8 cellular contexts compared by ENCODE assay signal in genomic region chr20:47501483-47502270, GRCh38. TPM values are rescaled to one million over a fixed set of nuclear protein-coding genes. Genes with fewer than 3 reads are reported as not detected.
DNase-seq lines count a peak whose midpoint lies in the region; ATAC-seq and FAIRE-seq lines count a peak whose summit lies in the region.

Gene NCOA3 (plus strand): TSS chr20:47501887. CDS start chr20:47622248, 120,361 bp downstream.

- no peak within 1 kb of the TSS for H3K23ac ChIP-seq in mesendoderm (ENCODE audit: low read length)

- no peak within 1 kb of the TSS for H4K8ac ChIP-seq in mesendoderm (ENCODE audit: low read depth, low read length)

- FAIRE-seq in HTR-8/SVneo (lab: Jason Lieb, UNC), result peak; percentile 97

- DNase-seq in COLO829 (ENCODE audit: low spot score), result peak; percentile 98
- peak; percentile 100 for DNase-seq in HTR-8/SVneo (ENCODE audit: insufficient read length, low spot score)
- DNase-seq in NOMO-1 treated with DMSO at 0.1 percent for 48 hours (lab: John Stamatoyannopoulos, UW; ENCODE audit: unreplicated experiment), result peak; percentile 92
- DNase-seq in activated CD8-positive, alpha-beta memory T cell treated with anti-CD3 and anti-CD28 coated beads for 4 hours (ENCODE audit: low read depth in 2 of 2), result peak; percentile 83 to 88
- DNase-seq in mesendoderm, result peak; percentile 98
- peak; percentile 86 for DNase-seq in stimulated activated CD8-positive, alpha-beta memory T cell treated with anti-CD3 and anti-CD28 coated beads, Interleukin-12 subunit alpha, Interleukin-12 subunit beta, amount 100 ng/mL, for 4 hours (ENCODE audit: low read depth)

- peak within 1 kb of the TSS; percentile 46 for H2BK15ac ChIP-seq in mesendoderm (replicated peaks; ENCODE audit: low read depth)

- H3K4me2 ChIP-seq in mesendoderm (ENCODE audit: low read length), result peak within 1 kb of the TSS; percentile 74

- H4K5ac ChIP-seq in mesendoderm (ENCODE audit: low read length), result no peak within 1 kb of the TSS

- H3K79me1 ChIP-seq in mesendoderm (ENCODE audit: low read length), result no peaks in the 10 kb centered on the region

- no CpG with 5 or more reads among the region's 74 CpGs for WGBS in mesendoderm (ENCODE audit: extremely low coverage, insufficient coverage, low lambda C conversion rate)

- H3K36me3 ChIP-seq in endocrine pancreas (ENCODE audit: control insufficient read depth, insufficient read depth, low read length), result no peaks in the 10 kb centered on the region
- H3K36me3 ChIP-seq in mesendoderm (ENCODE audit: control insufficient read depth, insufficient read depth, low read length), result no peaks in the 10 kb centered on the region

- H3K4me1 ChIP-seq in endocrine pancreas (ENCODE audit: control insufficient read depth, insufficient read depth, low read length), result peaks cover 7% of the 10 kb centered on the region
- no peaks in the 10 kb centered on the region for H3K4me1 ChIP-seq in mesendoderm (ENCODE audit: control insufficient read depth, low read depth, low read length)

- no peak within 1 kb of the TSS for H2BK120ac ChIP-seq in mesendoderm (ENCODE audit: low read depth, low read length)

- H2BK5ac ChIP-seq in mesendoderm (ENCODE audit: low read length), result no peak within 1 kb of the TSS

- H3K27ac ChIP-seq in mesendoderm (ENCODE audit: low read depth, low read length), result peak within 1 kb of the TSS; percentile 24

- H2AK5ac ChIP-seq in mesendoderm (ENCODE audit: low read length), result no peak within 1 kb of the TSS

- ATAC-seq in GM19468 (IDR thresholded peaks at IDR 0.05; ENCODE audit: extremely low read depth, unreplicated experiment), result peak; percentile 68

- peak within 1 kb of the TSS; percentile 30 for H3K18ac ChIP-seq in mesendoderm (ENCODE audit: low read length)

- H3K56ac ChIP-seq in mesendoderm (ENCODE audit: low read length), result peak within 1 kb of the TSS; percentile 95

- peaks cover 15% of the 10 kb centered on the region for H3K79me2 ChIP-seq in mesendoderm (ENCODE audit: control insufficient read depth, insufficient read depth, low read length)

- H3K27me3 ChIP-seq in endocrine pancreas (ENCODE audit: control insufficient read depth, insufficient read depth, low read length) (no peaks in the 10 kb centered on the region), mesendoderm (ENCODE audit: insufficient read depth, low read length, poor library complexity) (no peaks in the 10 kb centered on the region)

- H3K4ac ChIP-seq in mesendoderm (ENCODE audit: low read depth, low read length), result no peak within 1 kb of the TSS

- H3K4me3 ChIP-seq in endocrine pancreas (ENCODE audit: control insufficient read depth, insufficient read depth, low read length) (peak within 1 kb of the TSS; percentile 89), mesendoderm (ENCODE audit: low read length) (peak within 1 kb of the TSS; percentile 88)

- peak within 1 kb of the TSS; percentile 90 for H3K9ac ChIP-seq in endocrine pancreas (ENCODE audit: control insufficient read depth, insufficient read depth, low read length)
- peak within 1 kb of the TSS; percentile 85 for H3K9ac ChIP-seq in mesendoderm (ENCODE audit: low read length)

- no peaks in the 10 kb centered on the region for H3K9me3 ChIP-seq in endocrine pancreas (ENCODE audit: control insufficient read depth, low read length)

RNA-seq across cellular contexts. Expression of gene NCOA3, which starts in this region (rescaled TPM):
- polyA plus RNA-seq in mesendoderm (2013, experiment 1 of 2), result 6.1 TPM
- polyA plus RNA-seq in mesendoderm (2013, experiment 2 of 2), result 6.3 TPM

Comparison
In these comparisons a context has a peak if more than half of its experiments do, and no peak if none do; other contexts are left out.
1. Peak in every context shown above with its lines: DNase-seq, ATAC-seq, H3K4me3 ChIP-seq and H3K27ac ChIP-seq.